ENCODE assay signal across 1 cellular context in the genomic region with DNA sequence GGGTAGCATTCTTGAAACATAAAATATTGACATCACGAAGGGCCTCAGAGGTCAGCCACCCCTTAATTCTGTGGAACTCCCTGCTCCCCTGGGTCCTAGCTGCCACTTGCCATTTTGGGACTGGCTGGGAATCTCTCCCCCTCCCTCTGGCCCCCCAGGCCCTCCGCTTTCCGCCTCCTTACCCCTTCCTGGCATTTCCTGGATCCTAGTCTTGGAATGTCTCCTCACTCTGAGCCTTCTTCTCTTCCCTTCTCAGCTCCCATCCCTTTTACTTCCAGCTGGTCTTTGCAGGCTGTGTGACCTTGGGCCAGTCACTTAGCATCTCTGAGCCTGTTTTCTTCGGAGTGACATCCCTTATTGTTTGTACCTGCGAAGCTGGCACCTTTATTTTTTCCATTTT.
TF ChIP-seq lines count a peak whose summit lies in the region.

No MANE protein-coding gene starts in this region.

TF ChIP-seq in HEK293T, 16 proteins besides CTCF, POLR2A, EP300 and RAD21:
- TF ChIP-seq SP1 (IDR thresholded peaks at IDR 0.05) (no peak), FOXA1 (IDR thresholded peaks at IDR 0.05) (no peak), FOXK2 (IDR thresholded peaks at IDR 0.05) (no peak), CTBP1 (IDR thresholded peaks at IDR 0.05; ENCODE audit: borderline replicate concordance) (no peak), L3MBTL2 (conservative IDR thresholded peaks at IDR 0.05) (no peak)
